ENCODE assay signal across 8 cellular contexts in genomic region chr12:89469361-89469760, GRCh38. TPM values are rescaled to one million over a fixed set of nuclear protein-coding genes. Genes with fewer than 3 reads are reported as not detected.
DNase-seq lines count a peak whose midpoint lies in the region; ATAC-seq and TF ChIP-seq lines count a peak whose summit lies in the region.

No MANE protein-coding gene starts in this region.

- TF ChIP-seq POLR2A in body of pancreas (IDR thresholded peaks at IDR 0.05): no peak

- peak; percentile 25 to 87 for DNase-seq in lung microvascular endothelial cell (ENCODE audit: low read depth in 2 of 2)
- DNase-seq in NOMO-1 treated with DMSO at 0.1 percent for 48 hours (lab: John Stamatoyannopoulos, UW; ENCODE audit: unreplicated experiment): no peak
- DNase-seq in SKM-1 (lab: John Stamatoyannopoulos, UW; ENCODE audit: unreplicated experiment): no peak
- DNase-seq in SIG-M5 (lab: John Stamatoyannopoulos, UW): no peak
- no peak for DNase-seq in body of pancreas

- peak; percentile 72 for ATAC-seq in GM18868 (IDR thresholded peaks at IDR 0.05; ENCODE audit: unreplicated experiment)
- ATAC-seq in HG02678 (IDR thresholded peaks at IDR 0.05; ENCODE audit: unreplicated experiment): peak; percentile 43
- peak; percentile 48; the same call in 2 of the 3 replicates for ATAC-seq in SK-N-SH treated with all-trans-retinoic acid at 6 μM for 48 hours
- ATAC-seq in body of pancreas: no peak

- H3K4me3 ChIP-seq in body of pancreas: no peak overlapping the region

- no peaks in the 10 kb centered on the region for H3K27me3 ChIP-seq in body of pancreas

- H3K9me3 ChIP-seq in body of pancreas: no peaks in the 10 kb centered on the region

- peaks cover 3% of the 10 kb centered on the region for H3K4me1 ChIP-seq in body of pancreas

- whole genome bisulfite sequencing in body of pancreas, 2 donors: 66% methylated on average over 3 of the region's 3 CpGs

- no peak overlapping the region for H3K27ac ChIP-seq in body of pancreas

- TF ChIP-seq CTCF in body of pancreas (IDR thresholded peaks at IDR 0.05): no peak

- intact Hi-C loops in body of pancreas (cut with DNase I): no loop called here

- no peaks in the 10 kb centered on the region for H3K36me3 ChIP-seq in body of pancreas (replicated peaks in 1 of 2; ENCODE audit: insufficient read depth in 1 of 2, low read depth in 2 of 2)

TF ChIP-seq in SK-N-SH treated with all-trans-retinoic acid at 6 μM for 48 hours, 23 proteins besides CTCF, POLR2A, EP300 and RAD21:
- no peak for TF ChIP-seq PATZ1 (CRISPR knock-in tag; IDR thresholded peaks at IDR 0.05; ENCODE audit: borderline replicate concordance)
- TF ChIP-seq OSR1 (CRISPR knock-in tag; IDR thresholded peaks at IDR 0.05): no peak
- TF ChIP-seq CREB5 (CRISPR knock-in tag; IDR thresholded peaks at IDR 0.05; ENCODE audit: low read depth): no peak
- no peak for TF ChIP-seq TSHZ2 (CRISPR knock-in tag; IDR thresholded peaks at IDR 0.05)
- TF ChIP-seq ZNF70 (CRISPR knock-in tag; IDR thresholded peaks at IDR 0.05): no peak
- TF ChIP-seq TOX (CRISPR knock-in tag; IDR thresholded peaks at IDR 0.05; ENCODE audit: borderline replicate concordance): no peak
- no peak for TF ChIP-seq RARB (CRISPR knock-in tag; IDR thresholded peaks at IDR 0.05)
- no peak for TF ChIP-seq ESRRG (CRISPR knock-in tag; IDR thresholded peaks at IDR 0.05)
- TF ChIP-seq BACH2 (CRISPR knock-in tag; IDR thresholded peaks at IDR 0.05; ENCODE audit: borderline replicate concordance): no peak
- TF ChIP-seq TCF4 (CRISPR knock-in tag; IDR thresholded peaks at IDR 0.05; ENCODE audit: borderline replicate concordance): no peak
- no peak for TF ChIP-seq ZNF565 (CRISPR knock-in tag; conservative IDR thresholded peaks at IDR 0.05; ENCODE audit: low read depth)
- TF ChIP-seq ZFP30 (CRISPR knock-in tag; IDR thresholded peaks at IDR 0.05): no peak

RNA-seq across cellular contexts. Expression of gene GALNT4, which starts 55.2 kb away (rescaled TPM):
- 9.7 and 14.4 TPM in 2 replicates for total RNA-seq in lung microvascular endothelial cell
- total RNA-seq in body of pancreas: 10 to 100 TPM in 1 of 2 donors, 1 to 10 TPM in 1; 8.2 to 16.6 TPM

RNA-seq across cellular contexts. Expression of gene POC1B, which starts 56.5 kb away (rescaled TPM):
- total RNA-seq in lung microvascular endothelial cell (13.1 and 14.6 TPM in 2 replicates), body of pancreas (10 to 100 TPM; 10.9 to 32.6 TPM)

Comparison
In these comparisons a context has a peak if more than half of its experiments do, and no peak if none do; other contexts are left out.
1. DNase-seq: peak in lung microvascular endothelial cell (2 of 2); none in NOMO-1 treated with DMSO at 0.1 percent for 48 hours (single experiment), SKM-1 (single experiment), SIG-M5 (single experiment) and body of pancreas (0 of 4).